In genomic region chr2:188309364-188309763, GRCh38 we compare ENCODE assay signal across 37 cellular contexts. TPM values are rescaled to one million over a fixed set of nuclear protein-coding genes. Genes with fewer than 3 reads are reported as not detected.
"Had no signal": no experiment of that assay in that cellular context is flagged by ENCODE, and none has a peak within 500 bp of the region (broad histone marks: within the 10 kb centered on the region; RNA-seq: fewer than 3 reads in every experiment).

No MANE protein-coding gene starts in this region.

- H3K36me3 ChIP-seq: ascending aorta, cardiac muscle cell had no signal

- H3K27ac Mint-ChIP-seq: activated CD4-positive, alpha-beta memory T cell treated with anti-CD3 and anti-CD28 coated beads, Interleukin-2, amount 10 ng/mL, durations not matched to agents 7 days and 5 days; activated CD4-positive, alpha-beta T cell treated with anti-CD3 and anti-CD28 coated beads for 36 hours; activated CD4-positive, alpha-beta T cell treated with anti-CD3 and anti-CD28 coated beads, Interleukin-2, amount 10 ng/mL, durations not matched to agents 7 days and 5 days; activated CD8-positive, alpha-beta memory T cell treated with anti-CD3 and anti-CD28 coated beads, Interleukin-2, amount 10 ng/mL, durations not matched to agents 7 days and 5 days; activated CD8-positive, alpha-beta T cell treated with anti-CD3 and anti-CD28 coated beads, Interleukin-2, amount 10 ng/mL, durations not matched to agents 7 days and 5 days; activated naive CD4-positive, alpha-beta T cell treated with anti-CD3 and anti-CD28 coated beads, Interleukin-2, amount 10 ng/mL, durations not matched to agents 7 days and 5 days; activated naive CD4-positive, alpha-beta T cell treated with anti-CD3 and anti-CD28 coated beads, Interleukin-2, amount 50 U/mL, for 24 hours; activated naive CD8-positive, alpha-beta T cell; activated naive CD8-positive, alpha-beta T cell treated with anti-CD3 and anti-CD28 coated beads, Interleukin-2, amount 10 ng/mL, durations not matched to agents 7 days and 5 days; activated naive CD8-positive, alpha-beta T cell treated with anti-CD3 and anti-CD28 coated beads, Interleukin-2, amount 50 U/mL, for 24 hours; activated T-cell treated with anti-CD3 and anti-CD28 coated beads, Interleukin-2, amount 50 U/mL, for 24 hours; activated T-helper 2 cell treated with anti-CD3 and anti-CD28 coated beads, Interferon-gamma antibody, Interleukin-2, Interleukin-4, amounts not matched to agents 10 μg/mL and 5 μg/mL and 100 μg/mL, durations not matched to agents 14 hours and 24 hours and 36 hours; T-helper 17 cell had no signal

- H3K27ac ChIP-seq: ascending aorta, cardiac muscle cell, VCaP had no signal

- H3K4me3 Mint-ChIP-seq: activated CD4-positive, alpha-beta memory T cell treated with anti-CD3 and anti-CD28 coated beads, Interleukin-2, amount 10 ng/mL, durations not matched to agents 7 days and 5 days; activated CD4-positive, alpha-beta T cell treated with anti-CD3 and anti-CD28 coated beads for 36 hours; activated CD4-positive, alpha-beta T cell treated with anti-CD3 and anti-CD28 coated beads, Interleukin-2, amount 10 ng/mL, durations not matched to agents 7 days and 5 days; activated CD8-positive, alpha-beta memory T cell treated with anti-CD3 and anti-CD28 coated beads, Interleukin-2, amount 10 ng/mL, durations not matched to agents 7 days and 5 days; activated CD8-positive, alpha-beta T cell treated with anti-CD3 and anti-CD28 coated beads, Interleukin-2, amount 10 ng/mL, durations not matched to agents 7 days and 5 days; activated naive CD4-positive, alpha-beta T cell treated with anti-CD3 and anti-CD28 coated beads, Interleukin-2, amount 10 ng/mL, durations not matched to agents 7 days and 5 days; activated naive CD4-positive, alpha-beta T cell treated with anti-CD3 and anti-CD28 coated beads, Interleukin-2, amount 50 U/mL, for 24 hours; activated naive CD8-positive, alpha-beta T cell; activated naive CD8-positive, alpha-beta T cell treated with anti-CD3 and anti-CD28 coated beads, Interleukin-2, amount 10 ng/mL, durations not matched to agents 7 days and 5 days; activated naive CD8-positive, alpha-beta T cell treated with anti-CD3 and anti-CD28 coated beads, Interleukin-2, amount 50 U/mL, for 24 hours; activated T-cell treated with anti-CD3 and anti-CD28 coated beads, Interleukin-2, amount 50 U/mL, for 24 hours; brain; central memory CD8-positive, alpha-beta T cell; T-helper 17 cell had no signal

- DNase-seq: activated CD4-positive, alpha-beta memory T cell treated with anti-CD3 and anti-CD28 coated beads, Interleukin-2, amount 10 ng/mL, durations not matched to agents 7 days and 5 days; activated CD4-positive, alpha-beta T cell treated with anti-CD3 and anti-CD28 coated beads for 1 hour; activated CD4-positive, alpha-beta T cell treated with anti-CD3 and anti-CD28 coated beads for 36 hours; activated CD4-positive, alpha-beta T cell treated with anti-CD3 and anti-CD28 coated beads for 48 hours; activated CD4-positive, alpha-beta T cell treated with anti-CD3 and anti-CD28 coated beads, Interleukin-2, amount 10 ng/mL, durations not matched to agents 7 days and 5 days; activated CD4-positive, alpha-beta T cell treated with anti-CD3 and anti-CD28 coated beads, Interleukin-2, amount 50 U/mL, for 48 hours; activated CD4-positive, CD25-positive, alpha-beta regulatory T cell; activated CD8-positive, alpha-beta memory T cell treated with anti-CD3 and anti-CD28 coated beads for 24 hours; activated CD8-positive, alpha-beta memory T cell treated with anti-CD3 and anti-CD28 coated beads, Interleukin-2, amount 10 ng/mL, durations not matched to agents 7 days and 5 days; activated CD8-positive, alpha-beta memory T cell treated with anti-CD3 and anti-CD28 coated beads, Interleukin-2, amount 50 U/mL, for 48 hours; activated CD8-positive, alpha-beta T cell treated with anti-CD3 and anti-CD28 coated beads, Interleukin-2, amount 10 ng/mL, durations not matched to agents 7 days and 5 days; activated effector memory CD4-positive, alpha-beta T cell treated with Interleukin-2 at 50 U/mL for 16 hours; activated gamma-delta T cell; activated naive CD4-positive, alpha-beta T cell treated with anti-CD3 and anti-CD28 coated beads, Interleukin-2, amount 10 ng/mL, durations not matched to agents 7 days and 5 days; activated naive CD4-positive, alpha-beta T cell treated with Interleukin-2 at 50 U/mL for 16 hours; activated naive CD8-positive, alpha-beta T cell treated with anti-CD3 and anti-CD28 coated beads, Interleukin-2, amount 10 ng/mL, durations not matched to agents 7 days and 5 days; activated naive CD8-positive, alpha-beta T cell treated with anti-CD3 and anti-CD28 coated beads, Interleukin-2, amount 50 U/mL, for 24 hours; activated T-cell treated with anti-CD3 and anti-CD28 coated beads, Interleukin-2, amount 50 U/mL, for 24 hours; activated T-cell treated with anti-CD3 and anti-CD28 coated beads, Interleukin-2, amount 50 U/mL, for 48 hours; amygdala; anterior cingulate cortex; caudate nucleus; cerebellar nuclear complex; T-helper 17 cell; T1000 had no signal

- FAIRE-seq: bronchial epithelial cell, TTC549 had no signal

- ATAC-seq: activated CD4-positive, alpha-beta T cell treated with anti-CD3 and anti-CD28 coated beads for 36 hours; activated CD4-positive, CD25-positive, alpha-beta regulatory T cell treated with anti-CD3 and anti-CD28 coated beads, Interleukin-2, amount 50 U/mL, for 24 hours; activated CD8-positive, alpha-beta memory T cell treated with anti-CD3 and anti-CD28 coated beads, Interleukin-2, amount 10 ng/mL, durations not matched to agents 7 days and 5 days; activated CD8-positive, alpha-beta T cell treated with anti-CD3 and anti-CD28 coated beads, Interleukin-2, amount 10 ng/mL, durations not matched to agents 7 days and 5 days; activated naive CD8-positive, alpha-beta T cell treated with anti-CD3 and anti-CD28 coated beads, Interleukin-2, amount 50 U/mL, for 24 hours; T-helper 17 cell had no signal

- H3K36me3 Mint-ChIP-seq: activated CD8-positive, alpha-beta memory T cell treated with anti-CD3 and anti-CD28 coated beads, Interleukin-2, amount 10 ng/mL, durations not matched to agents 7 days and 5 days; activated naive CD4-positive, alpha-beta T cell treated with anti-CD3 and anti-CD28 coated beads, Interleukin-2, amount 10 ng/mL, durations not matched to agents 7 days and 5 days; activated naive CD4-positive, alpha-beta T cell treated with anti-CD3 and anti-CD28 coated beads, Interleukin-2, amount 50 U/mL, for 24 hours; activated naive CD8-positive, alpha-beta T cell; activated naive CD8-positive, alpha-beta T cell treated with anti-CD3 and anti-CD28 coated beads, Interleukin-2, amount 10 ng/mL, durations not matched to agents 7 days and 5 days had no signal

- H3K27me3 Mint-ChIP-seq: activated CD4-positive, alpha-beta memory T cell treated with anti-CD3 and anti-CD28 coated beads, Interleukin-2, amount 10 ng/mL, durations not matched to agents 7 days and 5 days; activated CD4-positive, alpha-beta T cell treated with anti-CD3 and anti-CD28 coated beads, Interleukin-2, amount 10 ng/mL, durations not matched to agents 7 days and 5 days; activated CD8-positive, alpha-beta memory T cell treated with anti-CD3 and anti-CD28 coated beads, Interleukin-2, amount 10 ng/mL, durations not matched to agents 7 days and 5 days; activated naive CD4-positive, alpha-beta T cell treated with anti-CD3 and anti-CD28 coated beads, Interleukin-2, amount 10 ng/mL, durations not matched to agents 7 days and 5 days; activated naive CD4-positive, alpha-beta T cell treated with anti-CD3 and anti-CD28 coated beads, Interleukin-2, amount 50 U/mL, for 24 hours; activated naive CD8-positive, alpha-beta T cell treated with anti-CD3 and anti-CD28 coated beads, Interleukin-2, amount 10 ng/mL, durations not matched to agents 7 days and 5 days; activated naive CD8-positive, alpha-beta T cell treated with anti-CD3 and anti-CD28 coated beads, Interleukin-2, amount 50 U/mL, for 24 hours; activated T-cell treated with anti-CD3 and anti-CD28 coated beads, Interleukin-2, amount 50 U/mL, for 24 hours; brain; central memory CD8-positive, alpha-beta T cell; T-helper 17 cell had no signal

- H3K9me3 Mint-ChIP-seq: activated CD4-positive, alpha-beta T cell treated with anti-CD3 and anti-CD28 coated beads, Interleukin-2, amount 10 ng/mL, durations not matched to agents 7 days and 5 days; activated naive CD4-positive, alpha-beta T cell treated with anti-CD3 and anti-CD28 coated beads, Interleukin-2, amount 10 ng/mL, durations not matched to agents 7 days and 5 days; activated naive CD4-positive, alpha-beta T cell treated with anti-CD3 and anti-CD28 coated beads, Interleukin-2, amount 50 U/mL, for 24 hours; activated T-helper 2 cell treated with anti-CD3 and anti-CD28 coated beads, Interferon-gamma antibody, Interleukin-2, Interleukin-4, amounts not matched to agents 10 μg/mL and 5 μg/mL and 100 μg/mL, durations not matched to agents 14 hours and 24 hours and 36 hours had no signal

- H3K4me1 Mint-ChIP-seq: activated CD4-positive, alpha-beta memory T cell treated with anti-CD3 and anti-CD28 coated beads, Interleukin-2, amount 10 ng/mL, durations not matched to agents 7 days and 5 days; activated CD4-positive, alpha-beta T cell treated with anti-CD3 and anti-CD28 coated beads for 36 hours; activated CD4-positive, alpha-beta T cell treated with anti-CD3 and anti-CD28 coated beads, Interleukin-2, amount 10 ng/mL, durations not matched to agents 7 days and 5 days; activated CD8-positive, alpha-beta memory T cell treated with anti-CD3 and anti-CD28 coated beads, Interleukin-2, amount 10 ng/mL, durations not matched to agents 7 days and 5 days; activated naive CD4-positive, alpha-beta T cell treated with anti-CD3 and anti-CD28 coated beads, Interleukin-2, amount 10 ng/mL, durations not matched to agents 7 days and 5 days; activated naive CD4-positive, alpha-beta T cell treated with anti-CD3 and anti-CD28 coated beads, Interleukin-2, amount 50 U/mL, for 24 hours; activated naive CD8-positive, alpha-beta T cell treated with anti-CD3 and anti-CD28 coated beads, Interleukin-2, amount 10 ng/mL, durations not matched to agents 7 days and 5 days; activated naive CD8-positive, alpha-beta T cell treated with anti-CD3 and anti-CD28 coated beads, Interleukin-2, amount 50 U/mL, for 24 hours; central memory CD8-positive, alpha-beta T cell; T-helper 17 cell had no signal

- H3K27me3 ChIP-seq: ascending aorta, cardiac muscle cell had no signal

- H3K9me3 ChIP-seq: ascending aorta had no signal

- H3K4me3 ChIP-seq: ascending aorta, cardiac muscle cell had no signal

RNA-seq across cellular contexts. Expression of gene GULP1, which starts 17.7 kb away (rescaled TPM):
- total RNA-seq: activated CD4-positive, alpha-beta memory T cell treated with anti-CD3 and anti-CD28 coated beads, Interleukin-2, amount 10 ng/mL, durations not matched to agents 7 days and 5 days; activated CD4-positive, alpha-beta T cell treated with anti-CD3 and anti-CD28 coated beads for 36 hours; activated CD4-positive, alpha-beta T cell treated with anti-CD3 and anti-CD28 coated beads, Interleukin-2, amount 10 ng/mL, durations not matched to agents 7 days and 5 days; activated CD8-positive, alpha-beta memory T cell treated with anti-CD3 and anti-CD28 coated beads, Interleukin-2, amount 10 ng/mL, durations not matched to agents 7 days and 5 days; activated CD8-positive, alpha-beta T cell treated with anti-CD3 and anti-CD28 coated beads, Interleukin-2, amount 10 ng/mL, durations not matched to agents 7 days and 5 days; activated naive CD8-positive, alpha-beta T cell treated with anti-CD3 and anti-CD28 coated beads, Interleukin-2, amount 10 ng/mL, durations not matched to agents 7 days and 5 days; activated T-helper 2 cell treated with anti-CD3 and anti-CD28 coated beads, Interferon-gamma antibody, Interleukin-2, Interleukin-4, amounts not matched to agents 10 μg/mL and 5 μg/mL and 100 μg/mL, durations not matched to agents 14 hours and 24 hours and 36 hours; T-helper 17 cell; T-helper 2 cell treated with Interferon-gamma antibody and Interleukin-4, amounts not matched to agents 100 ng/mL and 5 ng/mL, for 36 hours had no signal
